In genomic region chr11:1839924-1840779, GRCh38 we compare ENCODE assay signal across 9 cellular contexts. TPM values are rescaled to one million over a fixed set of nuclear protein-coding genes. Genes with fewer than 3 reads are reported as not detected.
A peak's percentile ranks its signal among the peaks of the same experiment; 100 is the strongest.
DNase-seq lines count a peak whose midpoint lies in the region; ATAC-seq, FAIRE-seq and TF ChIP-seq lines count a peak whose summit lies in the region.
"Had no signal": no experiment of that assay in that cellular context is flagged by ENCODE, and none has a peak within 500 bp of the region (broad histone marks: within the 10 kb centered on the region; RNA-seq: fewer than 3 reads in every experiment).

No MANE protein-coding gene starts in this region.

- peak in 3 of 11 experiments; percentile 17 to 27 (median 22) for TF ChIP-seq CTCF in spleen (IDR thresholded peaks at IDR 0.05 in 8 of 11, conservative IDR thresholded peaks at IDR 0.05 in 3 of 11)

- peak overlapping the region in 6 of 8 donors; percentile 7 to 67 (median 26) for H3K4me3 ChIP-seq in spleen
- H3K4me3 ChIP-seq: PC-9 had no signal

- H3K36me3 ChIP-seq in spleen: no peaks in the 10 kb centered on the region

- DNase-seq in GM19239 (ENCODE audit: insufficient read length, low spot score): peak; percentile 94
- peak; percentile 62 for DNase-seq in NAMALWA (ENCODE audit: low spot score)
- DNase-seq in globus pallidus (ENCODE audit: low spot score): peak; percentile 50
- peak; percentile 96 for DNase-seq in spleen
- no peak for DNase-seq in activated CD4-positive, CD25-positive, alpha-beta regulatory T cell (lab: John Stamatoyannopoulos, UW)
- DNase-seq: PC-9 had no signal

- H3K27ac ChIP-seq in spleen: peak overlapping the region; percentile 53 to 94 (median 88)
- H3K27ac ChIP-seq: PC-9 had no signal

- peak; percentile 84 for FAIRE-seq in GM19239 (lab: Jason Lieb, UNC)

- no peaks in the 10 kb centered on the region for H3K27me3 ChIP-seq in spleen (replicated peaks in 1 of 7)

- intact Hi-C loops in spleen (cut with DNase I; ENCODE audit: low total_unique reads): loop anchor here (5.0 kb wide), 1 partner anchor 312 kb away; no protein-coding TSS in a partner anchor

- WGBS in spleen, 5 donors: 41 to 63% (median 59%) methylated on average over 17 to 26 of the region's 26 CpGs

- ATAC-seq in GM21447 (IDR thresholded peaks at IDR 0.05; ENCODE audit: unreplicated experiment) (no peak), GM18873 (IDR thresholded peaks at IDR 0.05; ENCODE audit: low FRiP score, unreplicated experiment) (no peak)

- peaks cover 40 to 83% (median 81%) of the 10 kb centered on the region in 6 donors for H3K4me1 ChIP-seq in spleen

- TF ChIP-seq POLR2A in spleen (IDR thresholded peaks at IDR 0.05): no peak

- H3K9me3 ChIP-seq in spleen: no peaks in the 10 kb centered on the region

RNA-seq across cellular contexts. Expression of gene TNNI2, which starts 1.4 kb away (rescaled TPM):
- 1 to 10 TPM; 2.3 to 8.6 (median 5.2) TPM for total RNA-seq in spleen
- polyA plus RNA-seq in spleen: 10 to 100 TPM in 2 of 3 donors, 1 to 10 TPM in 1; 7.3 to 21.8 (median 13.0) TPM
- total RNA-seq: activated T-helper 1 cell treated with anti-CD3 and anti-CD28 coated beads, Interleukin-12 subunit alpha, Interleukin-12 subunit beta, Interleukin-2, Interleukin-4 antibody, amounts not matched to agents 30 ng/mL and 10 ng/mL and 1 ng/mL, durations not matched to agents 14 hours and 24 hours and 36 hours had no signal

RNA-seq across cellular contexts. Expression of gene SYT8, which starts 5.4 kb away (rescaled TPM):
- total RNA-seq in spleen: not detected
- under 1 TPM in 1 of 3 donors, not detected in 2; 0.83 TPM for polyA plus RNA-seq in spleen
- total RNA-seq: activated T-helper 1 cell treated with anti-CD3 and anti-CD28 coated beads, Interleukin-12 subunit alpha, Interleukin-12 subunit beta, Interleukin-2, Interleukin-4 antibody, amounts not matched to agents 30 ng/mL and 10 ng/mL and 1 ng/mL, durations not matched to agents 14 hours and 24 hours and 36 hours had no signal

RNA-seq across cellular contexts. Expression of gene LSP1, which starts 12.7 kb away (rescaled TPM):
- 100 to 1,000 TPM; 227 to 422 (median 358) TPM for total RNA-seq in spleen
- 100 to 1,000 TPM; 136 to 350 (median 148) TPM for polyA plus RNA-seq in spleen

RNA-seq across cellular contexts. Expression of gene PRR33, which starts 51.5 kb away (rescaled TPM):
- not detected for total RNA-seq in spleen
- under 1 TPM; 0.03 to 0.64 (median 0.20) TPM for polyA plus RNA-seq in spleen
- total RNA-seq: PC-9 had no signal

Comparison
In these comparisons a context has a peak if more than half of its experiments do, and no peak if none do; other contexts are left out.
1. DNase-seq: peak in GM19239 (single experiment), NAMALWA (single experiment), globus pallidus (single experiment) and spleen (single experiment); none in activated CD4-positive, CD25-positive, alpha-beta regulatory T cell (0 of 4).